ENCODE assay signal across 8 cellular contexts in genomic region chr19:862529-863304, GRCh38. TPM values are rescaled to one million over a fixed set of nuclear protein-coding genes. Genes with fewer than 3 reads are reported as not detected.
DNase-seq lines count a peak whose midpoint lies in the region; ATAC-seq and TF ChIP-seq lines count a peak whose summit lies in the region.

No MANE protein-coding gene starts in this region.

- H3K9ac ChIP-seq in HUES6 (ENCODE audit: low read length) = no peak overlapping the region

- H3K4me1 ChIP-seq in A673 (ENCODE audit: insufficient read depth, low read length, poor library complexity, severe bottlenecking) (peaks cover 19% of the 10 kb centered on the region), HUES6 (ENCODE audit: control insufficient read depth, insufficient read depth, low read length) (peaks cover 12% of the 10 kb centered on the region), thymus (ENCODE audit: control insufficient read depth, insufficient read depth, low read length) (peaks cover 9% of the 10 kb centered on the region), prostate gland (replicated peaks) (no peaks in the 10 kb centered on the region)
- peaks cover 14 to 23% of the 10 kb centered on the region in 2 donors for H3K4me1 ChIP-seq in naive thymus-derived CD4-positive, alpha-beta T cell (ENCODE audit: control insufficient read depth in 2 of 2, insufficient read depth in 2 of 2, low read length in 2 of 2)

- peaks cover 0 to 17% (median 0%) of the 10 kb centered on the region in 5 donors for H3K27me3 Mint-ChIP-seq in naive thymus-derived CD4-positive, alpha-beta T cell

- POLR2A ChIA-PET in A673 (lab: Charles Lee; ENCODE audit: low non-redundant PET) = no interaction called here
- POLR2A ChIA-PET in naive thymus-derived CD4-positive, alpha-beta T cell (lab: Charles Lee) = interaction anchor here (1.1 to 5.8 kb wide), 10 partner anchors 9 to 213 kb away, joined by 3 to 82 read pairs (median 5); partner anchors contain the start of genes ABCA7, KISS1R, MED16 and RNU6-9

- H3K4me1 Mint-ChIP-seq in naive thymus-derived CD4-positive, alpha-beta T cell = peaks cover 0 to 23% (median 17%) of the 10 kb centered on the region in 7 donors

- no peak for TF ChIP-seq POLR2A in prostate gland (IDR thresholded peaks at IDR 0.05)

- peak overlapping the region; percentile 30 for H3K4me3 ChIP-seq in A673 (ENCODE audit: low read depth, low read length, poor library complexity, severe bottlenecking)
- H3K4me3 ChIP-seq in HUES6 (ENCODE audit: low read depth, low read length) = peak overlapping the region; percentile 51
- H3K4me3 ChIP-seq in naive thymus-derived CD4-positive, alpha-beta T cell (ENCODE audit: low read length) = peak overlapping the region; percentile 36
- H3K4me3 ChIP-seq in thymus (ENCODE audit: low read length) = peak overlapping the region; percentile 25
- H3K4me3 ChIP-seq in prostate gland = no peak overlapping the region

- peaks cover under 1% of the 10 kb centered on the region for H3K36me3 ChIP-seq in A673 (ENCODE audit: insufficient read depth, low read length, poor library complexity, severe bottlenecking)
- peaks cover 3% of the 10 kb centered on the region; the same call in 1 of the 2 replicates for H3K36me3 ChIP-seq in HUES6 (ENCODE audit: control insufficient read depth, insufficient read depth, low read length)
- peaks cover 0 to 6% (median 0%) of the 10 kb centered on the region in 3 experiments for H3K36me3 ChIP-seq in naive thymus-derived CD4-positive, alpha-beta T cell (ENCODE audit: control insufficient read depth in 2 of 3, insufficient read depth in 3 of 3, low read length in 3 of 3)
- peaks cover 7% of the 10 kb centered on the region for H3K36me3 ChIP-seq in thymus (ENCODE audit: control insufficient read depth, insufficient read depth)
- H3K36me3 ChIP-seq in prostate gland = no peaks in the 10 kb centered on the region

- peak overlapping the region; percentile 34 to 82 (median 78) for H3K4me3 Mint-ChIP-seq in naive thymus-derived CD4-positive, alpha-beta T cell

- H3K27ac ChIP-seq in A673 (ENCODE audit: low read depth, low read length, poor library complexity, severe bottlenecking) (no peak overlapping the region), HUES6 (ENCODE audit: low read depth, low read length) (no peak overlapping the region), thymus (ENCODE audit: low read depth) (no peak overlapping the region), prostate gland (no peak overlapping the region)
- no peak overlapping the region for H3K27ac ChIP-seq in naive thymus-derived CD4-positive, alpha-beta T cell (ENCODE audit: low read depth, low read length)

- H3K9me3 Mint-ChIP-seq in naive thymus-derived CD4-positive, alpha-beta T cell = peaks cover 0 to 2% (median 0%) of the 10 kb centered on the region in 11 donors

- no TSS peak for BruUV-seq in A673 (replicated peaks; lab: Mats Ljungman, UMichigan)

- intact Hi-C loops in A673 (cut with micrococcal nuclease; ENCODE audit: unreplicated experiment) (loop anchor here (2.0 to 10.0 kb wide), 4 partner anchors 58 to 382 kb away; partner anchors contain the start of genes ATP5F1D, MIDN and WDR18), prostate gland (cut with DNase I) (loop anchor here (2.0 kb wide), 1 partner anchor 58 kb away; no protein-coding TSS in a partner anchor)
- intact Hi-C loops in naive thymus-derived CD4-positive, alpha-beta T cell (cut with micrococcal nuclease) = loop anchor here (1.0 to 10.0 kb wide), 16 partner anchors 10 to 382 kb away; partner anchors contain the start of genes MED16 (in 2 of the 2), PTBP1 (in 2 of the 2), RNU6-9 (in 2 of the 2) and ARHGAP45 (in 1 of the 2)

- ATAC-seq in naive thymus-derived CD4-positive, alpha-beta T cell = peak; percentile 74
- ATAC-seq in HG03469 (IDR thresholded peaks at IDR 0.05; ENCODE audit: unreplicated experiment) = no peak

- no peak for TF ChIP-seq CTCF in A673 (conservative IDR thresholded peaks at IDR 0.05; ENCODE audit: low read depth, low read length)
- no peak for TF ChIP-seq CTCF in prostate gland (IDR thresholded peaks at IDR 0.05)

- DNase-seq in A673 (ENCODE audit: low spot score) = peak; percentile 88
- DNase-seq in activated CD4-positive, alpha-beta T cell treated with anti-CD3 and anti-CD28 coated beads, Interleukin-2, amount 50 U/mL, for 4 hours = peak; percentile 73 to 74
- peak; percentile 20 to 62 for DNase-seq in dermis microvascular lymphatic vessel endothelial cell (ENCODE audit: low read depth in 2 of 2)
- DNase-seq in naive thymus-derived CD4-positive, alpha-beta T cell = peak; percentile 70 to 86 (median 80)
- DNase-seq in prostate gland (ENCODE audit: low spot score) = no peak

- peak overlapping the region; percentile 39 to 94 (median 82) for H3K27ac Mint-ChIP-seq in naive thymus-derived CD4-positive, alpha-beta T cell

- H3K27me3 ChIP-seq in A673 (replicated peaks; ENCODE audit: insufficient read depth, low read depth, low read length, poor library complexity) (no peaks in the 10 kb centered on the region), HUES6 (ENCODE audit: control insufficient read depth, insufficient read depth, low read length) (peaks cover 27% of the 10 kb centered on the region), thymus (ENCODE audit: control insufficient read depth, insufficient read depth) (peaks cover 43% of the 10 kb centered on the region), prostate gland (replicated peaks; ENCODE audit: insufficient read depth) (no peaks in the 10 kb centered on the region)
- H3K27me3 ChIP-seq in naive thymus-derived CD4-positive, alpha-beta T cell (ENCODE audit: control insufficient read depth in 2 of 2, insufficient read depth in 2 of 2, low read length in 2 of 2) = no peaks in the 10 kb centered on the region

- 6% methylated on average over 51 of the region's 51 CpGs for WGBS in thymus
- 21% methylated on average over 49 of the region's 51 CpGs for WGBS in prostate gland

- peaks cover 3 to 5% (median 4%) of the 10 kb centered on the region in 5 donors for H3K36me3 Mint-ChIP-seq in naive thymus-derived CD4-positive, alpha-beta T cell

- CTCF ChIA-PET in A673 (lab: Charles Lee) = interaction anchor here (0.5 kb wide), 1 partner anchor 435 kb away, joined by 3 read pairs; no protein-coding TSS in a partner anchor
- CTCF ChIA-PET in naive thymus-derived CD4-positive, alpha-beta T cell (lab: Charles Lee) = interaction anchor here (1.1 to 2.9 kb wide), 15 partner anchors 12 to 151 kb away, joined by 3 to 26 read pairs (median 6); partner anchors contain the start of genes KISS1R, MED16 and WDR18

- H3K9me3 ChIP-seq in A673 (ENCODE audit: low read depth, low read length, poor library complexity, severe bottlenecking) (no peaks in the 10 kb centered on the region), HUES6 (ENCODE audit: control insufficient read depth, insufficient read depth, low read depth, low read length) (no peaks in the 10 kb centered on the region), thymus (ENCODE audit: control insufficient read depth) (peaks cover 2% of the 10 kb centered on the region), prostate gland (no peaks in the 10 kb centered on the region)
- H3K9me3 ChIP-seq in naive thymus-derived CD4-positive, alpha-beta T cell (ENCODE audit: control insufficient read depth in 2 of 3, low read length in 3 of 3) = no peaks in the 10 kb centered on the region

RNA-seq across cellular contexts. Expression of gene CFD, which starts 3.3 kb away (rescaled TPM):
- total RNA-seq in A673 (2021) (1.1 and 1.4 TPM in 2 replicates), dermis microvascular lymphatic vessel endothelial cell (2.2 and 2.5 TPM in 2 replicates), prostate gland (100 to 1,000 TPM in 1 of 2 donors, 10 to 100 TPM in 1; 92.2 to 167 TPM)
- total RNA-seq in naive thymus-derived CD4-positive, alpha-beta T cell = 10 to 100 TPM in 2 of 5 experiments, 1 to 10 TPM in 3; 1.3 to 58.0 (median 2.1) TPM
- 1 to 10 TPM; 4.9 to 8.0 TPM for polyA plus RNA-seq in naive thymus-derived CD4-positive, alpha-beta T cell
- polyA plus RNA-seq in thymus = 40.0 TPM

RNA-seq across cellular contexts. Expression of gene ELANE, which starts 10.6 kb away (rescaled TPM):
- not detected in 2 replicates for total RNA-seq in A673 (2021)
- not detected in 2 replicates for total RNA-seq in dermis microvascular lymphatic vessel endothelial cell
- 1 to 10 TPM in 1 of 5 experiments, not detected in 4; 4.9 TPM for total RNA-seq in naive thymus-derived CD4-positive, alpha-beta T cell
- polyA plus RNA-seq in naive thymus-derived CD4-positive, alpha-beta T cell = not detected
- 11.2 TPM for polyA plus RNA-seq in thymus
- 1 to 10 TPM in 1 of 2 donors, not detected in 1; 1.4 TPM for total RNA-seq in prostate gland

RNA-seq across cellular contexts. Expression of gene PRTN3, which starts 21.9 kb away (rescaled TPM):
- total RNA-seq in A673 (2021) = not detected in 2 replicates
- not detected in 2 replicates for total RNA-seq in dermis microvascular lymphatic vessel endothelial cell
- 1 to 10 TPM in 1 of 5 experiments, not detected in 4; 2.7 TPM for total RNA-seq in naive thymus-derived CD4-positive, alpha-beta T cell
- polyA plus RNA-seq in naive thymus-derived CD4-positive, alpha-beta T cell = not detected
- 15.4 TPM for polyA plus RNA-seq in thymus
- total RNA-seq in prostate gland = 1 to 10 TPM in 1 of 2 donors, not detected in 1; 2.6 TPM

RNA-seq across cellular contexts. Expression of gene MED16, which starts 30.3 kb away (rescaled TPM):
- 83.0 and 86.3 TPM in 2 replicates for total RNA-seq in A673 (2021)
- total RNA-seq in dermis microvascular lymphatic vessel endothelial cell = 20.2 and 30.7 TPM in 2 replicates
- total RNA-seq in naive thymus-derived CD4-positive, alpha-beta T cell = 10 to 100 TPM; 47.5 to 78.2 (median 67.6) TPM
- polyA plus RNA-seq in naive thymus-derived CD4-positive, alpha-beta T cell = 100 to 1,000 TPM in 1 of 2 donors, 10 to 100 TPM in 1; 65.7 to 142 TPM
- polyA plus RNA-seq in thymus = 64.4 TPM
- total RNA-seq in prostate gland = 100 to 1,000 TPM in 1 of 2 donors, 10 to 100 TPM in 1; 65.1 to 114 TPM

RNA-seq across cellular contexts. Expression of gene RNU6-9, which starts 30.6 kb away (rescaled TPM):
- total RNA-seq in A673 (2021) (not detected in 2 replicates), dermis microvascular lymphatic vessel endothelial cell (not detected in 2 replicates), prostate gland (not detected)
- not detected for total RNA-seq in naive thymus-derived CD4-positive, alpha-beta T cell
- not detected for polyA plus RNA-seq in naive thymus-derived CD4-positive, alpha-beta T cell
- not detected for polyA plus RNA-seq in thymus

Comparison
In these comparisons a context has a peak if more than half of its experiments do, and no peak if none do; other contexts are left out.
1. H3K4me3 ChIP-seq: peak in A673 (single experiment), HUES6 (single experiment), naive thymus-derived CD4-positive, alpha-beta T cell (single experiment) and thymus (single experiment); none in prostate gland (0 of 2).